ENCODE assay signal across 12 cellular contexts in genomic region chr3:59246719-59247401, GRCh38.
DNase-seq lines count a peak whose midpoint lies in the region; ATAC-seq, FAIRE-seq and TF ChIP-seq lines count a peak whose summit lies in the region.
"Had no signal": no experiment of that assay in that cellular context is flagged by ENCODE, and none has a peak within 500 bp of the region (broad histone marks: within the 10 kb centered on the region; RNA-seq: fewer than 3 reads in every experiment).

No MANE protein-coding gene starts in this region.

- no peaks in the 10 kb centered on the region for H3F3A ChIP-seq in PC-9 (ENCODE audit: insufficient read depth, low read depth)

- peaks cover 19 to 54% (median 35%) of the 10 kb centered on the region in 10 experiments for H3K4me1 ChIP-seq in BLaER1 treated with 17β-estradiol and CSF1 and Interleukin-3, amounts not matched to agents 10 nM and 100 nM
- H3K4me1 ChIP-seq in astrocyte (ENCODE audit: insufficient read depth, low read length) (peaks cover 15% of the 10 kb centered on the region), upper lobe of right lung (no peaks in the 10 kb centered on the region), PC-9 (replicated peaks; ENCODE audit: insufficient read depth) (no peaks in the 10 kb centered on the region), colonic mucosa (no peaks in the 10 kb centered on the region)

- H3K79me2 ChIP-seq in astrocyte (ENCODE audit: insufficient read depth, low read length) (no peaks in the 10 kb centered on the region), PC-9 (ENCODE audit: low read depth) (no peaks in the 10 kb centered on the region)

- TF ChIP-seq CTCF in astrocyte (IDR thresholded peaks at IDR 0.05; ENCODE audit: insufficient read depth, low read depth, low read length) (no peak), upper lobe of right lung (IDR thresholded peaks at IDR 0.05) (no peak), PC-9 (conservative IDR thresholded peaks at IDR 0.05) (no peak), colonic mucosa (IDR thresholded peaks at IDR 0.05) (no peak)

- H3K27ac Mint-ChIP-seq in astrocyte (ENCODE audit: unreplicated experiment): no peak overlapping the region
- H3K27ac Mint-ChIP-seq: activated T-cell treated with anti-CD3 and anti-CD28 coated beads, Interleukin-2, amount 50 U/mL, for 24 hours; naive thymus-derived CD8-positive, alpha-beta T cell had no signal

- H3K4me3 ChIP-seq in BLaER1 treated with 17β-estradiol and CSF1 and Interleukin-3, amounts not matched to agents 10 nM and 100 nM: no peak overlapping the region
- H3K4me3 ChIP-seq in astrocyte (ENCODE audit: insufficient read depth, low read depth, low read length) (no peak overlapping the region), upper lobe of right lung (no peak overlapping the region), PC-9 (no peak overlapping the region), colonic mucosa (no peak overlapping the region)

- POLR2A ChIA-PET in PC-9 (lab: Charles Lee; ENCODE audit: unreplicated experiment): interaction anchor here (0.6 kb wide), 1 partner anchor 192 kb away, joined by 10 read pairs; no protein-coding TSS in a partner anchor

- peaks cover 0 to 6% (median 0%) of the 10 kb centered on the region in 11 experiments; a peak in 1 of 22 replicates for H3K36me3 ChIP-seq in BLaER1 treated with 17β-estradiol and CSF1 and Interleukin-3, amounts not matched to agents 10 nM and 100 nM
- H3K36me3 ChIP-seq in astrocyte (ENCODE audit: insufficient read depth, low read length): no peaks in the 10 kb centered on the region
- H3K36me3 ChIP-seq in upper lobe of right lung: no peaks in the 10 kb centered on the region
- H3K36me3 ChIP-seq in PC-9 (ENCODE audit: low read depth): no peaks in the 10 kb centered on the region
- H3K36me3 ChIP-seq in colonic mucosa: no peaks in the 10 kb centered on the region

- no peaks in the 10 kb centered on the region for H3K9me3 Mint-ChIP-seq in astrocyte (ENCODE audit: unreplicated experiment)

- no TSS peak for BruUV-seq in PC-9 (replicated peaks; lab: Mats Ljungman, UMichigan)

- intact Hi-C loops in upper lobe of right lung (cut with DNase I) (no loop called here), PC-9 (cut with micrococcal nuclease; ENCODE audit: unreplicated experiment) (no loop called here), colonic mucosa (cut with DNase I) (no loop called here)

- H2AFZ ChIP-seq in astrocyte (ENCODE audit: low read depth, low read length) (no peak overlapping the region), PC-9 (no peak overlapping the region)

- no peaks in the 10 kb centered on the region for H3K27me3 ChIP-seq in BLaER1 treated with 17β-estradiol and CSF1 and Interleukin-3, amounts not matched to agents 10 nM and 100 nM
- H3K27me3 ChIP-seq in astrocyte (ENCODE audit: insufficient read depth, low read length) (no peaks in the 10 kb centered on the region), upper lobe of right lung (no peaks in the 10 kb centered on the region), PC-9 (ENCODE audit: insufficient read depth, low read depth) (no peaks in the 10 kb centered on the region), colonic mucosa (no peaks in the 10 kb centered on the region)

- no peaks in the 10 kb centered on the region for H4K20me1 ChIP-seq in BLaER1 treated with 17β-estradiol and CSF1 and Interleukin-3, amounts not matched to agents 10 nM and 100 nM
- H4K20me1 ChIP-seq in astrocyte (ENCODE audit: insufficient read depth, low read length) (no peaks in the 10 kb centered on the region), PC-9 (ENCODE audit: insufficient read depth) (no peaks in the 10 kb centered on the region)

- no peak overlapping the region for H3K9ac ChIP-seq in BLaER1 treated with 17β-estradiol and CSF1 and Interleukin-3, amounts not matched to agents 10 nM and 100 nM
- H3K9ac ChIP-seq in astrocyte (ENCODE audit: low read length): peak overlapping the region; percentile 5
- H3K9ac ChIP-seq in colonic mucosa (ENCODE audit: low read depth in 2 of 2, low read length in 2 of 2): no peak overlapping the region

- peaks cover 3% of the 10 kb centered on the region for H3K27me3 Mint-ChIP-seq in astrocyte (ENCODE audit: low read depth, unreplicated experiment)
- H3K27me3 Mint-ChIP-seq: activated T-cell treated with anti-CD3 and anti-CD28 coated beads, Interleukin-2, amount 50 U/mL, for 24 hours had no signal

- ATAC-seq in GM19351 (IDR thresholded peaks at IDR 0.05; ENCODE audit: unreplicated experiment) (peak; percentile 65), HG03095 (IDR thresholded peaks at IDR 0.05; ENCODE audit: unreplicated experiment) (peak; percentile 48), upper lobe of right lung (no peak)
- ATAC-seq: naive thymus-derived CD8-positive, alpha-beta T cell had no signal

- H3K9me2 ChIP-seq in PC-9 (ENCODE audit: insufficient read depth): no peaks in the 10 kb centered on the region

- CTCF ChIA-PET in PC-9 (lab: Charles Lee): no interaction called here

- DNase-seq in astrocyte (ENCODE audit: low read depth): peak; percentile 45
- DNase-seq in NCI-H524 treated with DMSO at 0.1 percent for 48 hours (lab: John Stamatoyannopoulos, UW): no peak
- DNase-seq in upper lobe of right lung: no peak
- no peak for DNase-seq in PC-9
- DNase-seq in colonic mucosa: no peak
- DNase-seq: activated T-cell treated with anti-CD3 and anti-CD28 coated beads, Interleukin-2, amount 50 U/mL, for 24 hours; MM.1S; naive thymus-derived CD8-positive, alpha-beta T cell had no signal

- peaks cover 13% of the 10 kb centered on the region for H3K4me1 Mint-ChIP-seq in astrocyte (ENCODE audit: low read depth, unreplicated experiment)

- peak overlapping the region; percentile 29 to 82 (median 66); a peak in 21 of 22 replicates for H3K4me2 ChIP-seq in BLaER1 treated with 17β-estradiol and CSF1 and Interleukin-3, amounts not matched to agents 10 nM and 100 nM
- H3K4me2 ChIP-seq in astrocyte (ENCODE audit: low read length) (no peak overlapping the region), PC-9 (no peak overlapping the region)

- H3K4me3 Mint-ChIP-seq in astrocyte (ENCODE audit: unreplicated experiment): no peak overlapping the region
- H3K4me3 Mint-ChIP-seq: activated T-cell treated with anti-CD3 and anti-CD28 coated beads, Interleukin-2, amount 50 U/mL, for 24 hours; naive thymus-derived CD8-positive, alpha-beta T cell had no signal

- peaks cover 25 to 61% (median 41%) of the 10 kb centered on the region in 11 experiments for H3K9me3 ChIP-seq in BLaER1 treated with 17β-estradiol and CSF1 and Interleukin-3, amounts not matched to agents 10 nM and 100 nM (replicated peaks in 1 of 11)
- H3K9me3 ChIP-seq in astrocyte (ENCODE audit: insufficient read depth, low read depth, low read length) (no peaks in the 10 kb centered on the region), upper lobe of right lung (no peaks in the 10 kb centered on the region), PC-9 (ENCODE audit: insufficient read depth, low read depth) (no peaks in the 10 kb centered on the region), colonic mucosa (no peaks in the 10 kb centered on the region)

- FAIRE-seq in astrocyte (lab: Jason Lieb, UNC): no peak
- FAIRE-seq: TTC549 had no signal

- H3K36me3 Mint-ChIP-seq in astrocyte (ENCODE audit: low read depth, unreplicated experiment): no peaks in the 10 kb centered on the region
- H3K36me3 Mint-ChIP-seq: naive thymus-derived CD8-positive, alpha-beta T cell had no signal

- H3K27ac ChIP-seq in BLaER1 treated with 17β-estradiol and CSF1 and Interleukin-3, amounts not matched to agents 10 nM and 100 nM: peak overlapping the region in 9 of 11 experiments; percentile 6 to 59 (median 42); a peak in 14 of 22 replicates
- no peak overlapping the region for H3K27ac ChIP-seq in astrocyte (ENCODE audit: low read depth, low read length)
- H3K27ac ChIP-seq in upper lobe of right lung: no peak overlapping the region
- H3K27ac ChIP-seq in PC-9: no peak overlapping the region
- H3K27ac ChIP-seq in colonic mucosa: no peak overlapping the region

Comparison
In these comparisons a context has a peak if more than half of its experiments do, and no peak if none do; other contexts are left out.
1. H3K27ac ChIP-seq: peak in BLaER1 treated with 17β-estradiol and CSF1 and Interleukin-3, amounts not matched to agents 10 nM and 100 nM (9 of 11); none in astrocyte (single experiment), upper lobe of right lung (single experiment), PC-9 (single experiment) and colonic mucosa (single experiment).
2. H3K4me2 ChIP-seq: peak in BLaER1 treated with 17β-estradiol and CSF1 and Interleukin-3, amounts not matched to agents 10 nM and 100 nM (11 of 11); none in astrocyte (single experiment) and PC-9 (single experiment).